8 cellular contexts compared by ENCODE assay signal in the genomic region with DNA sequence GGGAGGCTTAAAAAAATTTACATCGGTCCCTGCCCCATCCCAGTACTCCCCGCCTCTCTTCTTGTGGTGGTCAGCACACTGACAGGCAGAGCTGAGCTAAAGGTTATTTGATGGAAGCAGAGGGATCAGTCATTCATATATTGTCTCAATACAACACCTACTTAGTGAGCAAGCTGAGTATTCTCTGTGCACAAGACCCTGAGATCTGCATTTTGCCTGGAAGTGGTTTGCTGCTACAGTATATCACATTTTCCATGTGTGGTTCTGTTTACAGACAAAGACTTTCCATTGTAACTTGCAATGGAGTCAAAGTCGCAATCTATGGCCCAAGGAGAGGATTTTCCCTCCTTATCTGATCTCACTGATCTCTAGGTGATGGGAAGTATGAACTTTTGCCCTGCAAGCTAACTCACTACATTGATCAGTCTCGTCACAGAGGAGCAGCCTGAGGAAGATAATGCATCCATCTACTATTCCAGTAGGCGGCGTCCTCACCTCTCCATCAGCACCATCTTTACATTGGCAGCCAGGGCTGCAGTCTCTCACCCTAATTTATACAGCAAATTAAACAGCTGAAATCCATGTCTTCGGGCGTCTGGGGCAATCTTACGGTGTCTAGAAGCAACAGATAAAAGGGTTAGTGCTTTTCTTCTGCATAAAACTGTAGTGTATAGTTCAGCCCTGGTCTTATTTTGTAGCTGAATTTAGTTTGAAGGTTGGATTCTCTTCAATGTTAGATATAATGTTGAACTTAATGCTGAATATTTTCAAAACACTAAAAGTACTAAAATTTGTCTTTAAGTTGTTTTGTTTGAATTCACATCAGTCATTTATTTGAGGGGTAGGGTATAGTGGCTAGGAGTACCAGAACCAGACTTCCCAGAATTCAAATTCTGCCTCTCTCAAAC. TPM values are rescaled to one million over a fixed set of nuclear protein-coding genes. Genes with fewer than 3 reads are reported as not detected.
DNase-seq lines count a peak whose midpoint lies in the region; ATAC-seq and TF ChIP-seq lines count a peak whose summit lies in the region.

No MANE protein-coding gene starts in this region.

- no peaks in the 10 kb centered on the region for H3K79me2 ChIP-seq in PC-9 (ENCODE audit: low read depth)

- CTCF ChIA-PET in PC-9 (lab: Charles Lee) = interaction anchor here (0.6 to 1.4 kb wide), 4 partner anchors 128 to 357 kb away, joined by 3 to 8 read pairs (median 4); no protein-coding TSS in a partner anchor

- no peak for TF ChIP-seq POLR2A in suprapubic skin (IDR thresholded peaks at IDR 0.05)

- DNase-seq in GM03348 (ENCODE audit: low spot score) (peak; percentile 82), KBM-7 (peak; percentile 86), PC-9 (peak in 1 of 2 experiments; percentile 59), globus pallidus (ENCODE audit: low spot score) (peak; percentile 43), retinal pigment epithelial cell (ENCODE audit: low read depth) (no peak), suprapubic skin (ENCODE audit: low spot score in 2 of 2) (no peak)
- DNase-seq in activated T-helper 9 cell treated with anti-CD3 and anti-CD28 coated beads, Interleukin-2, amount 50 U/mL, for 16 hours (ENCODE audit: low read depth) = peak; percentile 43

- peaks cover 9% of the 10 kb centered on the region for H3K4me1 ChIP-seq in PC-9 (replicated peaks; ENCODE audit: insufficient read depth)
- peaks cover 18% of the 10 kb centered on the region for H3K4me1 ChIP-seq in suprapubic skin

- H3K36me3 ChIP-seq in PC-9 (ENCODE audit: low read depth) (no peaks in the 10 kb centered on the region), suprapubic skin (no peaks in the 10 kb centered on the region)

- no peaks in the 10 kb centered on the region for H3K9me3 ChIP-seq in PC-9 (ENCODE audit: insufficient read depth, low read depth)
- no peaks in the 10 kb centered on the region for H3K9me3 ChIP-seq in suprapubic skin

- no peak for TF ChIP-seq EP300 in suprapubic skin (IDR thresholded peaks at IDR 0.05)

- BruUV-seq in PC-9 (replicated peaks; lab: Mats Ljungman, UMichigan) = no TSS peak

- H3K27ac ChIP-seq in PC-9 = no peak overlapping the region
- no peak overlapping the region for H3K27ac ChIP-seq in suprapubic skin

- peaks cover 8% of the 10 kb centered on the region; the same call in 1 of the 2 replicates for H3F3A ChIP-seq in PC-9 (ENCODE audit: insufficient read depth, low read depth)

- intact Hi-C loops in PC-9 (cut with micrococcal nuclease; ENCODE audit: unreplicated experiment) = loop anchor here (1.0 kb wide), 3 partner anchors 153 to 332 kb away; no protein-coding TSS in a partner anchor

- POLR2A ChIA-PET in PC-9 (lab: Charles Lee; ENCODE audit: unreplicated experiment) = no interaction called here

- H2AFZ ChIP-seq in PC-9 = no peak overlapping the region

- H3K4me3 ChIP-seq in PC-9 = no peak overlapping the region
- no peak overlapping the region for H3K4me3 ChIP-seq in retinal pigment epithelial cell (ENCODE audit: low read length)
- H3K4me3 ChIP-seq in suprapubic skin = no peak overlapping the region

- in situ Hi-C loops in KBM-7 (cut with MboI; ENCODE audit: low pct_unique_long_range_greater_than_20kb, low sequenced_read_pairs) = no loop called here

- TF ChIP-seq CTCF in PC-9 (conservative IDR thresholded peaks at IDR 0.05) = peak; percentile 89
- TF ChIP-seq CTCF in retinal pigment epithelial cell (conservative IDR thresholded peaks at IDR 0.05; ENCODE audit: low read depth, low read length) = peak; percentile 93
- peak in 1 of 2 donors; percentile 70 for TF ChIP-seq CTCF in suprapubic skin (IDR thresholded peaks at IDR 0.05)

- no peaks in the 10 kb centered on the region for H3K9me2 ChIP-seq in PC-9 (ENCODE audit: insufficient read depth)

- H3K27me3 ChIP-seq in PC-9 (ENCODE audit: insufficient read depth, low read depth) = no peaks in the 10 kb centered on the region
- H3K27me3 ChIP-seq in suprapubic skin = no peaks in the 10 kb centered on the region

- H4K20me1 ChIP-seq in PC-9 (ENCODE audit: insufficient read depth) = no peaks in the 10 kb centered on the region

- H3K4me2 ChIP-seq in PC-9 = no peak overlapping the region

- peak; percentile 46 for ATAC-seq in GM21723 (IDR thresholded peaks at IDR 0.05; ENCODE audit: unreplicated experiment)

- WGBS in suprapubic skin = 25% methylated on average over 9 of the region's 9 CpGs

RNA-seq across cellular contexts. Expression of a gene that starts 3.2 kb away (rescaled TPM):
- total RNA-seq in PC-9 (2021) = 8.1 and 10.9 TPM in 2 replicates
- 10 to 100 TPM in 1 of 4 donors, 1 to 10 TPM in 3; 1.3 to 11.7 (median 4.3) TPM for total RNA-seq in suprapubic skin

Comparison
In these comparisons a context has a peak if more than half of its experiments do, and no peak if none do; other contexts are left out.
1. DNase-seq: peak in GM03348 (single experiment), KBM-7 (single experiment), activated T-helper 9 cell treated with anti-CD3 and anti-CD28 coated beads, Interleukin-2, amount 50 U/mL, for 16 hours (single experiment) and globus pallidus (single experiment); none in retinal pigment epithelial cell (single experiment) and suprapubic skin (0 of 2).